Comparison of ENCODE assay signal across 9 cellular contexts in the genomic region with DNA sequence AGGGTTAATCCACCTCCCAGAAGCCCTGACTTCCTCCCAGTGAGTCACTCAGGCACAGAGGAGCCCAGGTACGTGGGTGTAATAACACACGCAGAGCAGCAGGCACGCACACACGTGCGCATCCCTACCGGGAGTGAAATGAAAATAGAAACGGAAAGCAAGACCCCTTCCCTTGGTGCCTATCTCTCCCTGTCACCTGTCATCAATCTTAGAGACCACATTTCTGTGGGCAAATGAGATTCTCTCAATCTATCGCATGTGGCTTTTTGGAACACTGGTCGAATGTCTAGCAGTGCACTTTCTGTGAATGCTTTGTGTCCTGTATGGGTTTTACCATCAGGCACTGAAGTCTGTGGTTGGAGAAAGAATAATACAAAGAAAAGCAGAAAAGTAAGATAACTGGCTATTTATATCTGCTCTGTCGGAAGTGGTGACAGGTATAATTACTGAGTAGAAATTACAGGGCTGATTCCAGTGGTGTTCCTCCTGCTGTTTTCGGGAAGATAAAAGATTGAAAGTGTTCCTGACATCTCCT.
DNase-seq lines count a peak whose midpoint lies in the region; ATAC-seq and TF ChIP-seq lines count a peak whose summit lies in the region.
"Had no signal": no experiment of that assay in that cellular context is flagged by ENCODE, and none has a peak within 500 bp of the region (broad histone marks: within the 10 kb centered on the region; RNA-seq: fewer than 3 reads in every experiment).

No MANE protein-coding gene starts in this region.

- peaks cover 0 to 9% (median 3%) of the 10 kb centered on the region in 7 donors for H3K9me3 Mint-ChIP-seq in CD4-positive, CD25-positive, alpha-beta regulatory T cell
- peaks cover 6% of the 10 kb centered on the region for H3K9me3 Mint-ChIP-seq in central memory CD8-positive, alpha-beta T cell

- no peaks in the 10 kb centered on the region for H3K4me1 Mint-ChIP-seq in CD4-positive, CD25-positive, alpha-beta regulatory T cell
- peaks cover 10% of the 10 kb centered on the region for H3K4me1 Mint-ChIP-seq in central memory CD8-positive, alpha-beta T cell

- peak in 1 of 3 donors; percentile 30 for DNase-seq in CD4-positive, CD25-positive, alpha-beta regulatory T cell
- DNase-seq in NCI-H146 (lab: John Stamatoyannopoulos, UW), result peak; percentile 74
- DNase-seq in central memory CD8-positive, alpha-beta T cell (ENCODE audit: low spot score in 2 of 2), result no peak
- no peak for DNase-seq in GM13976 (ENCODE audit: low spot score)
- no peak for DNase-seq in HT-29 (ENCODE audit: low spot score)
- DNase-seq in HuH-7.5 (ENCODE audit: low spot score), result no peak
- no peak for DNase-seq in amniotic stem cell (lab: John Stamatoyannopoulos, UW)

- no peaks in the 10 kb centered on the region for H3K9me3 ChIP-seq in CD4-positive, CD25-positive, alpha-beta regulatory T cell (ENCODE audit: control insufficient read depth in 2 of 2, low read length in 2 of 2)

- H3K4me3 ChIP-seq in CD4-positive, CD25-positive, alpha-beta regulatory T cell (ENCODE audit: low read depth, low read length), result peak overlapping the region; percentile 31
- H3K4me3 ChIP-seq: lung had no signal

- H3K27me3 Mint-ChIP-seq in CD4-positive, CD25-positive, alpha-beta regulatory T cell, result no peaks in the 10 kb centered on the region
- peaks cover 11% of the 10 kb centered on the region for H3K27me3 Mint-ChIP-seq in central memory CD8-positive, alpha-beta T cell

- no peaks in the 10 kb centered on the region for H3K4me1 ChIP-seq in CD4-positive, CD25-positive, alpha-beta regulatory T cell (ENCODE audit: control insufficient read depth, insufficient read depth, low read length, poor library complexity, severe bottlenecking)

- no peak for TF ChIP-seq CTCF in GM13976 (IDR thresholded peaks at IDR 0.05; ENCODE audit: borderline replicate concordance, control extremely low read depth, extremely low read depth, insufficient read depth, missing control alignments)

- in situ Hi-C loops in GM13976 (cut with MboI; ENCODE audit: low sequenced_read_pairs, unreplicated experiment), result no loop called here

- peak overlapping the region in 2 of 4 donors; percentile 3 to 48 for H3K4me3 Mint-ChIP-seq in CD4-positive, CD25-positive, alpha-beta regulatory T cell
- H3K4me3 Mint-ChIP-seq in central memory CD8-positive, alpha-beta T cell, result peak overlapping the region; percentile 51

- H3K36me3 ChIP-seq in CD4-positive, CD25-positive, alpha-beta regulatory T cell (ENCODE audit: control insufficient read depth, insufficient read depth, low read length), result no peaks in the 10 kb centered on the region

- H3K27ac Mint-ChIP-seq in CD4-positive, CD25-positive, alpha-beta regulatory T cell, result no peak overlapping the region
- H3K27ac Mint-ChIP-seq in central memory CD8-positive, alpha-beta T cell (ENCODE audit: low read depth), result no peak overlapping the region

- H3K27me3 ChIP-seq in CD4-positive, CD25-positive, alpha-beta regulatory T cell (ENCODE audit: control insufficient read depth, insufficient read depth, low read length), result no peaks in the 10 kb centered on the region

- H3K36me3 Mint-ChIP-seq in CD4-positive, CD25-positive, alpha-beta regulatory T cell, result no peaks in the 10 kb centered on the region
- no peaks in the 10 kb centered on the region for H3K36me3 Mint-ChIP-seq in central memory CD8-positive, alpha-beta T cell (ENCODE audit: insufficient read depth)

- no peak for ATAC-seq in CD4-positive, CD25-positive, alpha-beta regulatory T cell (ENCODE audit: low read depth in 2 of 2)
- peak; percentile 90 for ATAC-seq in GM21528 (IDR thresholded peaks at IDR 0.05; ENCODE audit: low FRiP score, unreplicated experiment)
- ATAC-seq in central memory CD8-positive, alpha-beta T cell (replicated peaks; ENCODE audit: extremely low read depth, poor library complexity, severe bottlenecking), result peak; percentile 28

- no peak overlapping the region for H3K27ac ChIP-seq in CD4-positive, CD25-positive, alpha-beta regulatory T cell (ENCODE audit: insufficient read depth, low read length, poor library complexity, severe bottlenecking)

Comparison
In these comparisons a context has a peak if more than half of its experiments do, and no peak if none do; other contexts are left out.
1. ATAC-seq: peak in GM21528 (single experiment) and central memory CD8-positive, alpha-beta T cell (single experiment); none in CD4-positive, CD25-positive, alpha-beta regulatory T cell (0 of 2).